ENCODE assay signal across 1 cellular context in the genomic region with DNA sequence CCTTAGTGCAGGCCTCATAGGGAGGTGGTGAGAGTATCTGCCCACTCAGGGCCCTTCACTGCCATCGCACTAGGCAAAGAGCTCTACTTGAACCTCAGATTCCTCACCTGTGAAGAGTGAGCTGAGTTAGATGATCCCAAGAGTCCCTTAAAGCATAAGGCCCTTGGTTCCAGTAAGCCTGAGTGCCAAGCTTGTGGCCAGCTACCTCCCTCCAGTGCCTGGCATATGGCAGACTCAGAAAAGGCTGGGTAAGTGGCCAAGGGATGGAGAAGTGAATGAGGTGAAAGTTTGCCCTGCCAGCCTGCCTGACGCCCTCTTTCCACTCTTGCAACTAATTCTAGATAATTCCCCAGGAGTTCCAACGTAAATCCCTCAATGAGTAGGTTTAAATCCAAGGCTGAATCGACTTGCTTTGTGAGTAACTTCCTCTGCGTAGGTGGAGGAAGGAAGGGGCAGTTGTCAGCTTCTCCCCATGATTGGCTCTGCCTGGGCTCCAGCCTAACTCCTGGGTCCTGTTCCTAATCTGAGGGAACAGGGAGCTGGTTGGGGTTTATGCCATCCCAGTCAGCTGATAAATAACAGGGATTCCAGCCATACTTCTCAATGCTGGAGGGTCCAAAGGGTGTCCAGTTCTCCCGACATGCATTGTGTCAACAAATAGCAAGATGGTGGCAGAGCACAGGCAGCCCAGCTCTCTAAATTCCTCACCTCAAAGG.
A peak's percentile ranks its signal among the peaks of the same experiment; 100 is the strongest.
TF ChIP-seq lines count a peak whose summit lies in the region.

No MANE protein-coding gene starts in this region.

TF ChIP-seq in HepG2, 621 proteins besides CTCF, POLR2A, EP300 and RAD21 (continued from another document):
- TF ChIP-seq, protein P1, sequence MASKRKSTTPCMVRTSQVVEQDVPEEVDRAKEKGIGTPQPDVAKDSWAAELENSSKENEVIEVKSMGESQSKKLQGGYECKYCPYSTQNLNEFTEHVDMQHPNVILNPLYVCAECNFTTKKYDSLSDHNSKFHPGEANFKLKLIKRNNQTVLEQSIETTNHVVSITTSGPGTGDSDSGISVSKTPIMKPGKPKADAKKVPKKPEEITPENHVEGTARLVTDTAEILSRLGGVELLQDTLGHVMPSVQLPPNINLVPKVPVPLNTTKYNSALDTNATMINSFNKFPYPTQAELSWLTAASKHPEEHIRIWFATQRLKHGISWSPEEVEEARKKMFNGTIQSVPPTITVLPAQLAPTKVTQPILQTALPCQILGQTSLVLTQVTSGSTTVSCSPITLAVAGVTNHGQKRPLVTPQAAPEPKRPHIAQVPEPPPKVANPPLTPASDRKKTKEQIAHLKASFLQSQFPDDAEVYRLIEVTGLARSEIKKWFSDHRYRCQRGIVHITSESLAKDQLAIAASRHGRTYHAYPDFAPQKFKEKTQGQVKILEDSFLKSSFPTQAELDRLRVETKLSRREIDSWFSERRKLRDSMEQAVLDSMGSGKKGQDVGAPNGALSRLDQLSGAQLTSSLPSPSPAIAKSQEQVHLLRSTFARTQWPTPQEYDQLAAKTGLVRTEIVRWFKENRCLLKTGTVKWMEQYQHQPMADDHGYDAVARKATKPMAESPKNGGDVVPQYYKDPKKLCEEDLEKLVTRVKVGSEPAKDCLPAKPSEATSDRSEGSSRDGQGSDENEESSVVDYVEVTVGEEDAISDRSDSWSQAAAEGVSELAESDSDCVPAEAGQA (IDR thresholded peaks at IDR 0.05; ENCODE audit: low read depth): no peak
- TF ChIP-seq, protein P1 (CRISPR knock-in tag; IDR thresholded peaks at IDR 0.05; ENCODE audit: borderline replicate concordance): no peak
- TF ChIP-seq ZNF629 (CRISPR knock-in tag; conservative IDR thresholded peaks at IDR 0.05) (no peak), MAFF (IDR thresholded peaks at IDR 0.05; ENCODE audit: low read depth, low read length) (no peak), FOXA3 (CRISPR knock-in tag; IDR thresholded peaks at IDR 0.05) (peak; percentile 26; the same call in 1 of the 2 replicates), ATF2 (CRISPR knock-in tag; IDR thresholded peaks at IDR 0.05) (no peak), ZBED4 (CRISPR knock-in tag; IDR thresholded peaks at IDR 0.05; ENCODE audit: borderline replicate concordance) (no peak), ZZZ3 (CRISPR knock-in tag; IDR thresholded peaks at IDR 0.05; ENCODE audit: borderline replicate concordance) (no peak), ZNF724P (CRISPR knock-in tag; IDR thresholded peaks at IDR 0.05; ENCODE audit: borderline replicate concordance) (no peak), ZNF260 (CRISPR knock-in tag; IDR thresholded peaks at IDR 0.05; ENCODE audit: borderline replicate concordance, low read depth) (no peak), ZNF850 (CRISPR knock-in tag; conservative IDR thresholded peaks at IDR 0.05) (no peak), SIX4 (CRISPR knock-in tag; IDR thresholded peaks at IDR 0.05) (no peak), NR2F6 (IDR thresholded peaks at IDR 0.05) (no peak), NR2F6 (CRISPR knock-in tag; IDR thresholded peaks at IDR 0.05) (no peak), GLI4 (CRISPR knock-in tag; IDR thresholded peaks at IDR 0.05; ENCODE audit: borderline replicate concordance) (no peak), ZNF720 (CRISPR knock-in tag; IDR thresholded peaks at IDR 0.05) (no peak), MLX (CRISPR knock-in tag; IDR thresholded peaks at IDR 0.05) (no peak), KAT2B (IDR thresholded peaks at IDR 0.05; ENCODE audit: borderline replicate concordance, low read depth, low read length) (no peak), THYN1 (CRISPR knock-in tag; IDR thresholded peaks at IDR 0.05; ENCODE audit: borderline replicate concordance, low read depth) (no peak), CEBPG (CRISPR knock-in tag; IDR thresholded peaks at IDR 0.05) (no peak), ZNF644 (CRISPR knock-in tag; IDR thresholded peaks at IDR 0.05; ENCODE audit: low read depth) (peak; percentile 97), NFE2L1 (CRISPR knock-in tag; IDR thresholded peaks at IDR 0.05; ENCODE audit: borderline replicate concordance) (no peak), ZNF577 (CRISPR knock-in tag; IDR thresholded peaks at IDR 0.05; ENCODE audit: borderline replicate concordance, low read depth) (no peak)
